ENCODE assay signal across 12 cellular contexts in genomic region chr10:43939939-43940810, GRCh38.
A peak's percentile ranks its signal among the peaks of the same experiment; 100 is the strongest.
DNase-seq lines count a peak whose midpoint lies in the region; ATAC-seq, FAIRE-seq and TF ChIP-seq lines count a peak whose summit lies in the region.
"Had no signal": no experiment of that assay in that cellular context is flagged by ENCODE, and none has a peak within 500 bp of the region (broad histone marks: within the 10 kb centered on the region; RNA-seq: fewer than 3 reads in every experiment).

No MANE protein-coding gene starts in this region.

- BruUV-seq in A673 (replicated peaks; lab: Mats Ljungman, UMichigan) = no TSS peak

- no peak for TF ChIP-seq POLR2A in H54 (IDR thresholded peaks at IDR 0.05; ENCODE audit: low read depth, low read length)

- TF ChIP-seq CTCF in A673 (conservative IDR thresholded peaks at IDR 0.05; ENCODE audit: low read depth, low read length) = no peak
- TF ChIP-seq CTCF in glutamatergic neuron (IDR thresholded peaks at IDR 0.05; ENCODE audit: partially characterized antibody, unreplicated experiment) = no peak
- TF ChIP-seq CTCF in GM13977 (IDR thresholded peaks at IDR 0.05; ENCODE audit: extremely low read depth, insufficient read depth, missing control alignments) = no peak

- no peak overlapping the region for H3K27ac ChIP-seq in A673 (ENCODE audit: low read depth, low read length, poor library complexity, severe bottlenecking)
- H3K27ac ChIP-seq: SK-N-MC had no signal

- peaks cover 7% of the 10 kb centered on the region for H3K4me1 ChIP-seq in A673 (ENCODE audit: insufficient read depth, low read length, poor library complexity, severe bottlenecking)

- DNase-seq in A673 (ENCODE audit: low spot score) = peak; percentile 36
- peak; percentile 67 for DNase-seq in SK-N-DZ (ENCODE audit: low spot score)
- DNase-seq in glutamatergic neuron = no peak
- DNase-seq in GM13977 (ENCODE audit: low spot score) = no peak
- no peak for DNase-seq in NK-92 (lab: John Stamatoyannopoulos, UW; ENCODE audit: unreplicated experiment)
- DNase-seq in SKM-1 (lab: John Stamatoyannopoulos, UW; ENCODE audit: unreplicated experiment) = no peak
- DNase-seq in H54 (ENCODE audit: insufficient read length, low spot score) = no peak
- DNase-seq: effector CD4-positive, alpha-beta T cell; stimulated activated CD8-positive, alpha-beta memory T cell treated with anti-CD3 and anti-CD28 coated beads, Interleukin-4, amount 100 ng/mL, for 48 hours had no signal

- POLR2A ChIA-PET in A673 (lab: Charles Lee; ENCODE audit: low non-redundant PET) = no interaction called here

- in situ Hi-C loops in GM13977 (cut with MboI; ENCODE audit: low pct_unique_long_range_greater_than_20kb, low sequenced_read_pairs, unreplicated experiment) = no loop called here

- no peak for FAIRE-seq in H54 (lab: Jason Lieb, UNC)
- FAIRE-seq: islet of Langerhans had no signal

- H3K9me3 Mint-ChIP-seq in glutamatergic neuron (ENCODE audit: unreplicated experiment) = peaks cover 17% of the 10 kb centered on the region

- peak overlapping the region; percentile 4 for H3K4me3 Mint-ChIP-seq in glutamatergic neuron (ENCODE audit: unreplicated experiment)

- H3K4me1 Mint-ChIP-seq in glutamatergic neuron (ENCODE audit: low read depth, unreplicated experiment) = peaks cover 43% of the 10 kb centered on the region

- no peaks in the 10 kb centered on the region for H3K9me3 ChIP-seq in A673 (ENCODE audit: low read depth, low read length, poor library complexity, severe bottlenecking)

- H3K4me3 ChIP-seq in A673 (ENCODE audit: low read depth, low read length, poor library complexity, severe bottlenecking) = no peak overlapping the region
- H3K4me3 ChIP-seq: SK-N-MC had no signal

- peaks cover 9% of the 10 kb centered on the region for H3K27me3 Mint-ChIP-seq in glutamatergic neuron (ENCODE audit: unreplicated experiment)

- H3K36me3 ChIP-seq in A673 (ENCODE audit: insufficient read depth, low read length, poor library complexity, severe bottlenecking) = no peaks in the 10 kb centered on the region

- CTCF ChIA-PET in A673 (lab: Charles Lee) = no interaction called here

- peak; percentile 46 for ATAC-seq in GM21360 (IDR thresholded peaks at IDR 0.05; ENCODE audit: unreplicated experiment)

- intact Hi-C loops in A673 (cut with micrococcal nuclease; ENCODE audit: unreplicated experiment) = no loop called here

- H3K27ac Mint-ChIP-seq in glutamatergic neuron (ENCODE audit: unreplicated experiment) = peak overlapping the region; percentile 90

- peaks cover 8% of the 10 kb centered on the region for H3K36me3 Mint-ChIP-seq in glutamatergic neuron (ENCODE audit: unreplicated experiment)

- H3K27me3 ChIP-seq in A673 (replicated peaks; ENCODE audit: insufficient read depth, low read depth, low read length, poor library complexity) = no peaks in the 10 kb centered on the region

Comparison
In these comparisons a context has a peak if more than half of its experiments do, and no peak if none do; other contexts are left out.
1. DNase-seq: peak in A673 (single experiment) and SK-N-DZ (single experiment); none in glutamatergic neuron (single experiment), GM13977 (single experiment), NK-92 (single experiment), SKM-1 (single experiment) and H54 (single experiment).